In the genomic region with DNA sequence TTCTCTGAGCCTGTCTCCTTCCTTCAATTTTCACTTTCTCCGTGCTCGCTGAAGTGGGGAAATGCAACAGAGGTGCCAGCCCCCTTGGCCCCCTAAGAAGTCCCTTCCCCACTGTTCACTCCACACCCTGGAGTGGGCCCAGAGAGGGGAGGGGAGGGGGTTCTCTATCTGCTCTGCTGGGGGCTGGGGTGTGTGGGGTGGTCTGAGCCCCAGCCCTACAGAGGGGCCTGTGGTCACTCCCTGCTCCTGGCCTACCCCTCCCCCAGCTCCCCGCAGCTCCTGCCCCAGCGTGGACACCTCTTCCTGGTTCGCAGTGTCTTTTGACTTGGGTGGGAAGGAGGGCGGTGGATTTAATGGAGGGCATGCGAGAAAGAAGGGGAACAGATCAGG, we compare ENCODE assay signal across 6 cellular contexts. TPM values are rescaled to one million over a fixed set of nuclear protein-coding genes. Genes with fewer than 3 reads are reported as not detected.
DNase-seq lines count a peak whose midpoint lies in the region; ATAC-seq and TF ChIP-seq lines count a peak whose summit lies in the region.

No MANE protein-coding gene starts in this region.

- peaks cover 25% of the 10 kb centered on the region for H3K4me1 Mint-ChIP-seq in activated CD8-positive, alpha-beta T cell treated with anti-CD3 and anti-CD28 coated beads, Interleukin-2, amount 10 ng/mL, durations not matched to agents 7 days and 5 days (ENCODE audit: low read depth)

- whole genome bisulfite sequencing in lower leg skin, 2 donors: 14 to 26% methylated on average over 6 to 7 of the region's 7 CpGs

- H3K4me3 ChIP-seq in AG10803 (ENCODE audit: low read length): peak overlapping the region; percentile 88
- peak overlapping the region; percentile 62 for H3K4me3 ChIP-seq in lower leg skin (ENCODE audit: low read depth, poor library complexity, severe bottlenecking)

- H3K36me3 Mint-ChIP-seq in activated CD8-positive, alpha-beta T cell treated with anti-CD3 and anti-CD28 coated beads, Interleukin-2, amount 10 ng/mL, durations not matched to agents 7 days and 5 days (ENCODE audit: low read depth): no peaks in the 10 kb centered on the region

- H3K27ac Mint-ChIP-seq in activated CD8-positive, alpha-beta T cell treated with anti-CD3 and anti-CD28 coated beads, Interleukin-2, amount 10 ng/mL, durations not matched to agents 7 days and 5 days: no peak overlapping the region

- ATAC-seq in activated CD8-positive, alpha-beta T cell treated with anti-CD3 and anti-CD28 coated beads, Interleukin-2, amount 10 ng/mL, durations not matched to agents 7 days and 5 days: no peak

- no peak for TF ChIP-seq CTCF in AG10803 (conservative IDR thresholded peaks at IDR 0.05; ENCODE audit: low read length)
- TF ChIP-seq CTCF in lower leg skin (IDR thresholded peaks at IDR 0.05): no peak

- DNase-seq in AG10803 (ENCODE audit: low read depth) (no peak), lower leg skin (ENCODE audit: low spot score in 2 of 2) (no peak), NCI-H524 treated with DMSO at 0.1 percent for 48 hours (lab: John Stamatoyannopoulos, UW) (no peak), NCI-H2107 treated with DMSO at 0.1 percent for 48 hours (lab: John Stamatoyannopoulos, UW; ENCODE audit: unreplicated experiment) (no peak), AG20443 (ENCODE audit: low spot score) (no peak)
- no peak for DNase-seq in activated CD8-positive, alpha-beta T cell treated with anti-CD3 and anti-CD28 coated beads, Interleukin-2, amount 10 ng/mL, durations not matched to agents 7 days and 5 days

- peak overlapping the region; percentile 45 for H3K4me3 Mint-ChIP-seq in activated CD8-positive, alpha-beta T cell treated with anti-CD3 and anti-CD28 coated beads, Interleukin-2, amount 10 ng/mL, durations not matched to agents 7 days and 5 days

- intact Hi-C loops in lower leg skin (cut with DNase I; ENCODE audit: low total_unique reads): no loop called here

- CTCF ChIA-PET in activated CD8-positive, alpha-beta T cell treated with anti-CD3 and anti-CD28 coated beads, Interleukin-2, amount 10 ng/mL, durations not matched to agents 7 days and 5 days (lab: Charles Lee): interaction anchor here (1.5 to 10.1 kb wide), 3 partner anchors 11 to 42 kb away, joined by 4 to 154 read pairs (median 5); no protein-coding TSS in a partner anchor

- H3K27me3 Mint-ChIP-seq in activated CD8-positive, alpha-beta T cell treated with anti-CD3 and anti-CD28 coated beads, Interleukin-2, amount 10 ng/mL, durations not matched to agents 7 days and 5 days (ENCODE audit: low read depth): peaks cover 3% of the 10 kb centered on the region

- H3K9me3 Mint-ChIP-seq in activated CD8-positive, alpha-beta T cell treated with anti-CD3 and anti-CD28 coated beads, Interleukin-2, amount 10 ng/mL, durations not matched to agents 7 days and 5 days (ENCODE audit: insufficient read depth): no peaks in the 10 kb centered on the region

- POLR2A ChIA-PET in activated CD8-positive, alpha-beta T cell treated with anti-CD3 and anti-CD28 coated beads, Interleukin-2, amount 10 ng/mL, durations not matched to agents 7 days and 5 days (lab: Charles Lee): no interaction called here

- no peak for TF ChIP-seq POLR2A in lower leg skin (IDR thresholded peaks at IDR 0.05)

RNA-seq across cellular contexts. Expression of gene LZTS2, which starts 1.0 kb away (rescaled TPM):
- 10 to 100 TPM; 11.6 to 13.8 TPM for total RNA-seq in activated CD8-positive, alpha-beta T cell treated with anti-CD3 and anti-CD28 coated beads, Interleukin-2, amount 10 ng/mL, durations not matched to agents 7 days and 5 days
- total RNA-seq in lower leg skin: 10 to 100 TPM; 58.9 to 81.4 (median 71.2) TPM

RNA-seq across cellular contexts. Expression of gene TWNK, which starts 13.3 kb away (rescaled TPM):
- 10 to 100 TPM; 11.8 to 13.3 TPM for total RNA-seq in activated CD8-positive, alpha-beta T cell treated with anti-CD3 and anti-CD28 coated beads, Interleukin-2, amount 10 ng/mL, durations not matched to agents 7 days and 5 days
- 1 to 10 TPM; 4.2 to 9.2 (median 6.4) TPM for total RNA-seq in lower leg skin

RNA-seq across cellular contexts. Expression of gene MRPL43, which starts 13.3 kb away (rescaled TPM):
- 10 to 100 TPM; 46.1 to 48.9 TPM for total RNA-seq in activated CD8-positive, alpha-beta T cell treated with anti-CD3 and anti-CD28 coated beads, Interleukin-2, amount 10 ng/mL, durations not matched to agents 7 days and 5 days
- total RNA-seq in lower leg skin: 100 to 1,000 TPM in 2 of 4 donors, 10 to 100 TPM in 2; 82.2 to 132 (median 100) TPM

RNA-seq across cellular contexts. Expression of gene PDZD7, which starts 30.3 kb away (rescaled TPM):
- total RNA-seq in activated CD8-positive, alpha-beta T cell treated with anti-CD3 and anti-CD28 coated beads, Interleukin-2, amount 10 ng/mL, durations not matched to agents 7 days and 5 days: under 1 TPM; 0.47 to 0.50 TPM
- 1 to 10 TPM; 1.5 to 9.0 (median 3.5) TPM for total RNA-seq in lower leg skin

RNA-seq across cellular contexts. Expression of gene SFXN3, which starts 30.4 kb away (rescaled TPM):
- 10 to 100 TPM; 24.7 to 24.8 TPM for total RNA-seq in activated CD8-positive, alpha-beta T cell treated with anti-CD3 and anti-CD28 coated beads, Interleukin-2, amount 10 ng/mL, durations not matched to agents 7 days and 5 days
- total RNA-seq in lower leg skin: 100 to 1,000 TPM in 1 of 4 donors, 10 to 100 TPM in 3; 55.5 to 127 (median 79.6) TPM

Comparison
In these comparisons a context has a peak if more than half of its experiments do, and no peak if none do; other contexts are left out.
1. RNA of gene LZTS2, which starts 1.0 kb away (total RNA-seq): 58.9 to 81.4 TPM in lower leg skin; 11.6 to 13.8 TPM in activated CD8-positive, alpha-beta T cell treated with anti-CD3 and anti-CD28 coated beads, Interleukin-2, amount 10 ng/mL, durations not matched to agents 7 days and 5 days; every median in the first group is over 4 times any median in the second.